1 cellular context compared by ENCODE assay signal in the genomic region with DNA sequence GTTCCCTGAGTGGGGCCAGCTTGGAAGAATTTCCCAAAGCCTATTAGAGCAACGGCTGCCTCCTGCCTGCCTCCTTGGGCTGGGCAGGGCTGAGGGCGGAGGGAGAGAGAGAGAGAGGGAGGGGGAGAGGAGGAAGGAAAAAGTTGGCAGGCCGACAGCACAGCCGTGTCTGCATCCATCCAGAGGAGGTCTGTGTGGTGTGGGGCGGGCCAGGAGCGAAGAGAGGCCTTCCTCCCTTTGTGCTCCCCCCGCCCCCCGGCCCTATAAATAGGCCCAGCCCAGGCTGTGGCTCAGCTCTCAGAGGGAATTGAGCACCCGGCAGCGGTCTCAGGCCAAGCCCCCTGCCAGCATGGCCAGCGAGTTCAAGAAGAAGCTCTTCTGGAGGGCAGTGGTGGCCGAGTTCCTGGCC.
TF ChIP-seq lines count a peak whose summit lies in the region.

Gene AQP1 (plus strand): TSS at position 293 of the 409 bp plus-strand sequence. CDS start 57 bp downstream, at position 350.

TF ChIP-seq in GM23338, 12 proteins besides CTCF, POLR2A, EP300 and RAD21:
- TF ChIP-seq, protein P1, sequence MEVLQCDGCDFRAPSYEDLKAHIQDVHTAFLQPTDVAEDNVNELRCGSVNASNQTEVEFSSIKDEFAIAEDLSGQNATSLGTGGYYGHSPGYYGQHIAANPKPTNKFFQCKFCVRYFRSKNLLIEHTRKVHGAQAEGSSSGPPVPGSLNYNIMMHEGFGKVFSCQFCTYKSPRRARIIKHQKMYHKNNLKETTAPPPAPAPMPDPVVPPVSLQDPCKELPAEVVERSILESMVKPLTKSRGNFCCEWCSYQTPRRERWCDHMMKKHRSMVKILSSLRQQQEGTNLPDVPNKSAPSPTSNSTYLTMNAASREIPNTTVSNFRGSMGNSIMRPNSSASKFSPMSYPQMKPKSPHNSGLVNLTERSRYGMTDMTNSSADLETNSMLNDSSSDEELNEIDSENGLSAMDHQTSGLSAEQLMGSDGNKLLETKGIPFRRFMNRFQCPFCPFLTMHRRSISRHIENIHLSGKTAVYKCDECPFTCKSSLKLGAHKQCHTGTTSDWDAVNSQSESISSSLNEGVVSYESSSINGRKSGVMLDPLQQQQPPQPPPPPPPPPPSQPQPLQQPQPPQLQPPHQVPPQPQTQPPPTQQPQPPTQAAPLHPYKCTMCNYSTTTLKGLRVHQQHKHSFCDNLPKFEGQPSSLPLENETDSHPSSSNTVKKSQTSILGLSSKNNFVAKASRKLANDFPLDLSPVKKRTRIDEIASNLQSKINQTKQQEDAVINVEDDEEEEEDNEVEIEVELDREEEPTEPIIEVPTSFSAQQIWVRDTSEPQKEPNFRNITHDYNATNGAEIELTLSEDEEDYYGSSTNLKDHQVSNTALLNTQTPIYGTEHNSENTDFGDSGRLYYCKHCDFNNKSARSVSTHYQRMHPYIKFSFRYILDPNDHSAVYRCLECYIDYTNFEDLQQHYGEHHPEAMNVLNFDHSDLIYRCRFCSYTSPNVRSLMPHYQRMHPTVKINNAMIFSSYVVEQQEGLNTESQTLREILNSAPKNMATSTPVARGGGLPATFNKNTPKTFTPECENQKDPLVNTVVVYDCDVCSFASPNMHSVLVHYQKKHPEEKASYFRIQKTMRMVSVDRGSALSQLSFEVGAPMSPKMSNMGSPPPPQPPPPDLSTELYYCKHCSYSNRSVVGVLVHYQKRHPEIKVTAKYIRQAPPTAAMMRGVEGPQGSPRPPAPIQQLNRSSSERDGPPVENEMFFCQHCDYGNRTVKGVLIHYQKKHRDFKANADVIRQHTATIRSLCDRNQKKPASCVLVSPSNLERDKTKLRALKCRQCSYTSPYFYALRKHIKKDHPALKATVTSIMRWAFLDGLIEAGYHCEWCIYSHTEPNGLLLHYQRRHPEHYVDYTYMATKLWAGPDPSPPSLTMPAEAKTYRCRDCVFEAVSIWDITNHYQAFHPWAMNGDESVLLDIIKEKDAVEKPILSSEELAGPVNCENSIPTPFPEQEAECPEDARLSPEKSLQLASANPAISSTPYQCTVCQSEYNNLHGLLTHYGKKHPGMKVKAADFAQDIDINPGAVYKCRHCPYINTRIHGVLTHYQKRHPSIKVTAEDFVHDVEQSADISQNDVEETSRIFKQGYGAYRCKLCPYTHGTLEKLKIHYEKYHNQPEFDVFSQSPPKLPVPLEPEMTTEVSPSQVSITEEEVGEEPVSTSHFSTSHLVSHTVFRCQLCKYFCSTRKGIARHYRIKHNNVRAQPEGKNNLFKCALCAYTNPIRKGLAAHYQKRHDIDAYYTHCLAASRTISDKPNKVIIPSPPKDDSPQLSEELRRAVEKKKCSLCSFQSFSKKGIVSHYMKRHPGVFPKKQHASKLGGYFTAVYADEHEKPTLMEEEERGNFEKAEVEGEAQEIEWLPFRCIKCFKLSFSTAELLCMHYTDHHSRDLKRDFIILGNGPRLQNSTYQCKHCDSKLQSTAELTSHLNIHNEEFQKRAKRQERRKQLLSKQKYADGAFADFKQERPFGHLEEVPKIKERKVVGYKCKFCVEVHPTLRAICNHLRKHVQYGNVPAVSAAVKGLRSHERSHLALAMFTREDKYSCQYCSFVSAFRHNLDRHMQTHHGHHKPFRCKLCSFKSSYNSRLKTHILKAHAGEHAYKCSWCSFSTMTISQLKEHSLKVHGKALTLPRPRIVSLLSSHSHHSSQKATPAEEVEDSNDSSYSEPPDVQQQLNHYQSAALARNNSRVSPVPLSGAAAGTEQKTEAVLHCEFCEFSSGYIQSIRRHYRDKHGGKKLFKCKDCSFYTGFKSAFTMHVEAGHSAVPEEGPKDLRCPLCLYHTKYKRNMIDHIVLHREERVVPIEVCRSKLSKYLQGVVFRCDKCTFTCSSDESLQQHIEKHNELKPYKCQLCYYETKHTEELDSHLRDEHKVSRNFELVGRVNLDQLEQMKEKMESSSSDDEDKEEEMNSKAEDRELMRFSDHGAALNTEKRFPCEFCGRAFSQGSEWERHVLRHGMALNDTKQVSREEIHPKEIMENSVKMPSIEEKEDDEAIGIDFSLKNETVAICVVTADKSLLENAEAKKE (CRISPR knock-in tag; IDR thresholded peaks at IDR 0.05): no peak
